8 cellular contexts compared by ENCODE assay signal in genomic region chr19:39996218-39996810, GRCh38. TPM values are rescaled to one million over a fixed set of nuclear protein-coding genes. Genes with fewer than 3 reads are reported as not detected.
A peak's percentile ranks its signal among the peaks of the same experiment; 100 is the strongest.
DNase-seq lines count a peak whose midpoint lies in the region; ATAC-seq, FAIRE-seq and TF ChIP-seq lines count a peak whose summit lies in the region.

No MANE protein-coding gene starts in this region.

- intact Hi-C loops in body of pancreas (cut with DNase I), result no loop called here

- peaks cover 3% of the 10 kb centered on the region; the same call in 1 of the 2 replicates for H4K20me1 ChIP-seq in OCI-LY3 (ENCODE audit: insufficient read depth, low read length)

- no peaks in the 10 kb centered on the region for H3K27me3 ChIP-seq in OCI-LY3 (ENCODE audit: low read depth, low read length)
- H3K27me3 ChIP-seq in body of pancreas, result no peaks in the 10 kb centered on the region
- H3K27me3 ChIP-seq in small intestine (ENCODE audit: control insufficient read depth in 2 of 2, insufficient read depth in 2 of 2, low read length in 2 of 2), result no peaks in the 10 kb centered on the region

- TF ChIP-seq POLR2A in body of pancreas (IDR thresholded peaks at IDR 0.05), result no peak

- peak; percentile 15 for ATAC-seq in HG03060 (IDR thresholded peaks at IDR 0.05; ENCODE audit: low read depth, unreplicated experiment)
- ATAC-seq in body of pancreas, result peak; percentile 34

- peaks cover 12% of the 10 kb centered on the region for H3K4me1 ChIP-seq in OCI-LY3 (ENCODE audit: low read length)
- H3K4me1 ChIP-seq in body of pancreas, result peaks cover 15% of the 10 kb centered on the region
- H3K4me1 ChIP-seq in small intestine (ENCODE audit: control insufficient read depth in 2 of 2, insufficient read depth in 1 of 2, low read depth in 1 of 2, low read length in 1 of 2), result peaks cover 0 to 10% of the 10 kb centered on the region in 2 donors

- peak overlapping the region; percentile 84 for H3K4me2 ChIP-seq in OCI-LY3 (ENCODE audit: low read length)

- POLR2A ChIA-PET in AG04449 (lab: Yijun Ruan, JAX), result interaction anchor here (0.7 to 1.6 kb wide), 2 partner anchors 21 to 26 kb away, joined by 3 to 6 read pairs; partner anchors contain the start of gene PSMC4

- peak overlapping the region; percentile 83 for H2AFZ ChIP-seq in OCI-LY3 (ENCODE audit: low read depth, low read length)

- CTCF ChIA-PET in AG04449 (lab: Yijun Ruan, JAX), result interaction anchor here (0.6 to 1.9 kb wide), 3 partner anchors 11 to 153 kb away, joined by 3 to 6 read pairs (median 4); partner anchors contain the start of gene PSMC4

- WGBS in body of pancreas, 2 donors, result 9 to 10% methylated on average over 16 to 19 of the region's 19 CpGs
- WGBS in small intestine, 3 donors, result 7 to 8% (median 7%) methylated on average over 19 of the region's 19 CpGs

- peak overlapping the region; percentile 87 for H3K9ac ChIP-seq in OCI-LY3 (ENCODE audit: low read length)

- no peak for FAIRE-seq in small intestine (lab: Jason Lieb, UNC)

- H3K27ac ChIP-seq in OCI-LY3 (ENCODE audit: low read length) (peak overlapping the region; percentile 53), body of pancreas (peak overlapping the region; percentile 62 to 85 (median 75)), small intestine (ENCODE audit: low read depth in 1 of 2, low read length in 1 of 2) (peak overlapping the region; percentile 79 to 96)

- H3K79me2 ChIP-seq in OCI-LY3 (ENCODE audit: low read length), result peaks cover 45% of the 10 kb centered on the region

- H3K36me3 ChIP-seq in OCI-LY3 (replicated peaks; ENCODE audit: low read depth, low read length) (peaks cover 22% of the 10 kb centered on the region), body of pancreas (replicated peaks in 1 of 2; ENCODE audit: insufficient read depth in 1 of 2, low read depth in 2 of 2) (no peaks in the 10 kb centered on the region), small intestine (ENCODE audit: control insufficient read depth in 2 of 2, insufficient read depth in 2 of 2, low read length in 2 of 2) (no peaks in the 10 kb centered on the region)

- DNase-seq in AG04449 (ENCODE audit: low read depth, low spot score) (no peak), GM12864 (ENCODE audit: low read depth) (peak; percentile 26), body of pancreas (peak in 3 of 4 donors; percentile 15 to 23 (median 21)), small intestine (no peak), dermis blood vessel endothelial cell (no peak)

- H3K9me3 ChIP-seq in OCI-LY3 (ENCODE audit: insufficient read depth, low read length) (no peaks in the 10 kb centered on the region), body of pancreas (no peaks in the 10 kb centered on the region), iPS-18c (ENCODE audit: control insufficient read depth, insufficient read depth, low read length) (no peaks in the 10 kb centered on the region), small intestine (ENCODE audit: control insufficient read depth, low read depth) (no peaks in the 10 kb centered on the region)

- H3K4me3 ChIP-seq in AG04449 (ENCODE audit: low read depth, low read length) (peak overlapping the region; percentile 93), GM12864 (ENCODE audit: low read depth, low read length) (peak overlapping the region; percentile 79), OCI-LY3 (ENCODE audit: low read length) (peak overlapping the region; percentile 86), body of pancreas (peak overlapping the region; percentile 66 to 72), iPS-18c (ENCODE audit: insufficient read depth, low read depth, low read length) (peak overlapping the region; percentile 89), small intestine (ENCODE audit: low read depth in 1 of 2, low read length in 2 of 2) (peak overlapping the region; percentile 63 to 67)

- TF ChIP-seq CTCF in AG04449 (IDR thresholded peaks at IDR 0.05; ENCODE audit: insufficient read depth, low read length, missing control alignments) (no peak), GM12864 (IDR thresholded peaks at IDR 0.05; ENCODE audit: low read depth, low read length, missing control alignments) (no peak), OCI-LY3 (IDR thresholded peaks at IDR 0.05; ENCODE audit: low read depth, low read length) (no peak), body of pancreas (IDR thresholded peaks at IDR 0.05) (no peak)

RNA-seq across cellular contexts. Expression of gene ZNF546, which starts 0.5 kb away (rescaled TPM):
- total RNA-seq in body of pancreas (1 to 10 TPM in 1 of 2 donors, under 1 TPM in 1; 0.66 to 2.6 TPM), dermis blood vessel endothelial cell (6.3 and 7.8 TPM in 2 replicates)
- 1 to 10 TPM in 1 of 3 donors, under 1 TPM in 2; under 0.01 to 1.2 (median 0.67) TPM for polyA plus RNA-seq in small intestine

RNA-seq across cellular contexts. Expression of gene PSMC4, which starts 25.3 kb away (rescaled TPM):
- total RNA-seq in body of pancreas (10 to 100 TPM; 14.2 to 43.8 TPM), dermis blood vessel endothelial cell (95.3 and 145 TPM in 2 replicates)
- polyA plus RNA-seq in small intestine, result 100 to 1,000 TPM in 1 of 3 donors, 10 to 100 TPM in 2; 84.1 to 111 (median 99.2) TPM

RNA-seq across cellular contexts. Expression of gene ZNF780B, which starts 59.7 kb away (rescaled TPM):
- total RNA-seq in body of pancreas (10 to 100 TPM in 1 of 2 donors, 1 to 10 TPM in 1; 8.3 to 12.5 TPM), dermis blood vessel endothelial cell (13.8 and 15.8 TPM in 2 replicates)
- polyA plus RNA-seq in small intestine, result 1 to 10 TPM; 1.1 to 7.0 (median 4.3) TPM

Comparison
In these comparisons a context has a peak if more than half of its experiments do, and no peak if none do; other contexts are left out.
1. DNase-seq: peak in GM12864 (single experiment) and body of pancreas (3 of 4); none in AG04449 (single experiment), small intestine (single experiment) and dermis blood vessel endothelial cell (single experiment).
2. Peak in every context shown above with its lines, with median percentiles within 50 percentile points of each other: H3K4me3 ChIP-seq and H3K27ac ChIP-seq.